18 cellular contexts compared by ENCODE assay signal in the genomic region with DNA sequence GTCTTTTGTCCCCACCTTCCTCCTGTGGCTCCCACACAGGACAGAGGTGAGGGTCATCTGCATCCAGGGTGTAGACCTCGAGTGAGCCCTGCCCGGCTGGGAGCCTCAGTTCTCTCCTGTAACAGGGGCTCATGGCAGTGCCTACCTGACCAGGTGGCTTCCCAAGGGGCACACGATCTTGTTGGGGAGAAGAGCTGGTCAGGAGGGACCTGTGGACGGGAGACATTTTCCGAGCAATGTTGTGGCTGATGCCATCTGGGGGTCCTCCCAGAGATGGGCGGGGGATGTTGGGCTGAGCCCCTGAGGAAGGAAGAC. TPM values are rescaled to one million over a fixed set of nuclear protein-coding genes. Genes with fewer than 3 reads are reported as not detected.
A peak's percentile ranks its signal among the peaks of the same experiment; 100 is the strongest.
DNase-seq lines count a peak whose midpoint lies in the region; ATAC-seq, FAIRE-seq and TF ChIP-seq lines count a peak whose summit lies in the region.
"Had no signal": no experiment of that assay in that cellular context is flagged by ENCODE, and none has a peak within 500 bp of the region (broad histone marks: within the 10 kb centered on the region; RNA-seq: fewer than 3 reads in every experiment).

No MANE protein-coding gene starts in this region.

- H2BK12ac ChIP-seq in H1 (ENCODE audit: low read depth, low read length), result no peak overlapping the region

- H2AFZ ChIP-seq in GM23338, result 0 out of 2 replicates have a peak overlapping the region, but pooled peaks have one; percentile 32
- peak overlapping the region; percentile 60; the same call in 1 of the 2 replicates for H2AFZ ChIP-seq in H1 (ENCODE audit: low read length)

- no peak overlapping the region for H2AK5ac ChIP-seq in H1 (ENCODE audit: low read depth, low read length)

- H3F3A ChIP-seq in GM23338 (replicated peaks; ENCODE audit: low read depth), result no peaks in the 10 kb centered on the region

- H3K27me3 Mint-ChIP-seq in GM23338 (ENCODE audit: insufficient read depth, low read depth, poor library complexity), result peaks cover 11% of the 10 kb centered on the region

- H3K9me3 Mint-ChIP-seq in GM23338, result no peaks in the 10 kb centered on the region
- H3K9me3 Mint-ChIP-seq: CD8-positive, alpha-beta memory T cell had no signal

- no peaks in the 10 kb centered on the region for H3K79me1 ChIP-seq in H1 (ENCODE audit: low read depth, low read length)

- no peaks in the 10 kb centered on the region for H3K9me3 ChIP-seq in RWPE2 (ENCODE audit: severe bottlenecking)
- H3K9me3 ChIP-seq in H1 (ENCODE audit: insufficient read depth in 2 of 2, low read depth in 1 of 2, low read length in 1 of 2), result no peaks in the 10 kb centered on the region
- H3K9me3 ChIP-seq in pancreas, result no peaks in the 10 kb centered on the region
- H3K9me3 ChIP-seq: A549; BLaER1 treated with 17β-estradiol and CSF1 and Interleukin-3, amounts not matched to agents 10 nM and 100 nM had no signal

- TF ChIP-seq CTCF in GM23338 (conservative IDR thresholded peaks at IDR 0.05; ENCODE audit: low read depth in 2 of 2) (no peak), RWPE2 (IDR thresholded peaks at IDR 0.05; ENCODE audit: poor library complexity, severe bottlenecking) (no peak), H1 (IDR thresholded peaks at IDR 0.05; ENCODE audit: control extremely low read depth in 1 of 3, insufficient read depth in 1 of 3, low read depth in 1 of 3, low read length in 3 of 3) (no peak), pancreas (IDR thresholded peaks at IDR 0.05) (no peak), omental fat pad (IDR thresholded peaks at IDR 0.05) (no peak)

- DNase-seq in GM23338 (ENCODE audit: low spot score), result no peak
- peak; percentile 81 for DNase-seq in RWPE2 (ENCODE audit: low spot score)
- no peak for DNase-seq in H1 (ENCODE audit: low read depth in 1 of 2, low spot score in 2 of 2)
- peak in 1 of 6 donors; percentile 18 for DNase-seq in pancreas
- no peak for DNase-seq in NCI-H1930 (lab: John Stamatoyannopoulos, UW)
- no peak for DNase-seq in omental fat pad (ENCODE audit: low spot score)
- no peak for DNase-seq in SKM-1 treated with dmso at 0.1 percent for 144 hours (lab: John Stamatoyannopoulos, UW; ENCODE audit: unreplicated experiment)
- DNase-seq in DMS53 (lab: John Stamatoyannopoulos, UW), result no peak
- DNase-seq: CD8-positive, alpha-beta memory T cell; DND-41; NCI-H2081; NCI-H510A; NCI-H774 had no signal

- H3K23me2 ChIP-seq in H1 (ENCODE audit: low read depth, low read length), result no peaks in the 10 kb centered on the region; the same call in 1 of the 2 replicates

- H3K4me2 ChIP-seq in GM23338, result no peak overlapping the region
- no peak overlapping the region for H3K4me2 ChIP-seq in H1 (ENCODE audit: insufficient read depth in 1 of 2, low read depth in 2 of 2, low read length in 2 of 2)
- H3K4me2 ChIP-seq: A549 had no signal

- intact Hi-C loops in pancreas (cut with DNase I), result no loop called here

- H4K5ac ChIP-seq in H1 (ENCODE audit: insufficient read length, low read depth, low read length), result no peak overlapping the region

- H3K79me2 ChIP-seq in GM23338 (replicated peaks; ENCODE audit: insufficient read depth) (no peaks in the 10 kb centered on the region), H1 (ENCODE audit: control insufficient read depth in 1 of 2, insufficient read depth in 2 of 2, low read length in 2 of 2) (no peaks in the 10 kb centered on the region)

- no peaks in the 10 kb centered on the region for H3K4me1 ChIP-seq in GM23338 (ENCODE audit: insufficient read depth)
- peaks cover 13% of the 10 kb centered on the region for H3K4me1 ChIP-seq in RWPE2 (ENCODE audit: insufficient read depth, poor library complexity, severe bottlenecking)
- 0 out of 7 replicates have a peak, but pooled peaks cover 0 to 2% (median 0%) of the 10 kb centered on the region in 4 experiments for H3K4me1 ChIP-seq in H1 (replicated peaks in 1 of 4; ENCODE audit: control insufficient read depth in 3 of 4, insufficient read depth in 4 of 4, low read length in 3 of 4)
- H3K4me1 ChIP-seq in pancreas, result peaks cover 0 to 6% (median 4%) of the 10 kb centered on the region in 3 donors

- H3K23ac ChIP-seq in H1 (ENCODE audit: insufficient read length), result no peak overlapping the region

- no peaks in the 10 kb centered on the region for H3K36me3 Mint-ChIP-seq in GM23338 (ENCODE audit: low read depth)
- H3K36me3 Mint-ChIP-seq: CD8-positive, alpha-beta memory T cell had no signal

- FAIRE-seq in H1 (lab: Jason Lieb, UNC), result no peak
- FAIRE-seq in pancreas (lab: Jason Lieb, UNC), result no peak
- FAIRE-seq: A549, G401.6, HTR-8/SVneo had no signal

- H3K4ac ChIP-seq in H1 (replicated peaks; ENCODE audit: insufficient read length, low read depth, low read length), result no peak overlapping the region

- H4K20me1 ChIP-seq in GM23338 (replicated peaks; ENCODE audit: insufficient read depth) (no peaks in the 10 kb centered on the region), H1 (replicated peaks in 1 of 2; ENCODE audit: control insufficient read depth in 1 of 2, insufficient read depth in 2 of 2, low read length in 2 of 2) (no peaks in the 10 kb centered on the region)
- H4K20me1 ChIP-seq: BLaER1 treated with 17β-estradiol and CSF1 and Interleukin-3, amounts not matched to agents 10 nM and 100 nM had no signal

- no peak overlapping the region for H3K9ac ChIP-seq in H1 (replicated peaks in 1 of 4; ENCODE audit: extremely low read depth in 1 of 4, low read depth in 3 of 4, low read length in 3 of 4)
- H3K9ac ChIP-seq: BLaER1 treated with 17β-estradiol and CSF1 and Interleukin-3, amounts not matched to agents 10 nM and 100 nM had no signal

- no peak overlapping the region for H2BK15ac ChIP-seq in H1 (ENCODE audit: low read length)

- CTCF ChIA-PET in H1 (lab: Charles Lee; ENCODE audit: partially characterized antibody), result no interaction called here

- no peak overlapping the region for H4K91ac ChIP-seq in H1 (replicated peaks; ENCODE audit: insufficient read length, low read length)

- H3K27ac Mint-ChIP-seq in GM23338, result no peak overlapping the region
- H3K27ac Mint-ChIP-seq: CD8-positive, alpha-beta memory T cell had no signal

- no peak overlapping the region for H3K18ac ChIP-seq in H1 (ENCODE audit: extremely low read depth, low read length)

- TF ChIP-seq EP300 in H1 (IDR thresholded peaks at IDR 0.05; ENCODE audit: borderline replicate concordance in 1 of 2, low read depth in 2 of 2, low read length in 2 of 2), result no peak

- no peak for TF ChIP-seq RAD21 in H1 (IDR thresholded peaks at IDR 0.05 in 1 of 2, conservative IDR thresholded peaks at IDR 0.05 in 1 of 2; ENCODE audit: low read depth in 2 of 2, low read length in 2 of 2)

- H3K27me3 ChIP-seq in GM23338 (ENCODE audit: insufficient read depth) (no peaks in the 10 kb centered on the region), RWPE2 (ENCODE audit: insufficient read depth, poor library complexity, severe bottlenecking) (no peaks in the 10 kb centered on the region), H1 (replicated peaks in 1 of 4; ENCODE audit: control insufficient read depth in 3 of 4, extremely low read depth in 1 of 4, insufficient read depth in 3 of 4, low read length in 3 of 4) (no peaks in the 10 kb centered on the region; a peak in 1 of 7 replicates), pancreas (no peaks in the 10 kb centered on the region)
- H3K27me3 ChIP-seq: BLaER1 treated with 17β-estradiol and CSF1 and Interleukin-3, amounts not matched to agents 10 nM and 100 nM had no signal

- H3K14ac ChIP-seq in H1 (ENCODE audit: insufficient read length), result no peak overlapping the region

- ATAC-seq in GM23338, result no peak
- no peak for ATAC-seq in RWPE2 (ENCODE audit: low read depth)
- ATAC-seq in pancreas, result no peak
- ATAC-seq in omental fat pad (ENCODE audit: low FRiP score), result no peak
- ATAC-seq: A549 had no signal

- no peak overlapping the region for H3K27ac ChIP-seq in GM23338 (ENCODE audit: low read depth)
- H3K27ac ChIP-seq in RWPE2 (ENCODE audit: poor library complexity, severe bottlenecking), result no peak overlapping the region
- no peak overlapping the region for H3K27ac ChIP-seq in H1 (ENCODE audit: low read depth, low read length)
- peak overlapping the region; percentile 51 to 83 (median 74) for H3K27ac ChIP-seq in pancreas
- H3K27ac ChIP-seq: BLaER1 treated with 17β-estradiol and CSF1 and Interleukin-3, amounts not matched to agents 10 nM and 100 nM; HL-60 had no signal

- no peak overlapping the region for H3K56ac ChIP-seq in H1 (replicated peaks; ENCODE audit: insufficient read length, low read depth, low read length)

- POLR2A ChIA-PET in H1 (lab: Charles Lee; ENCODE audit: partially characterized antibody), result interaction anchor here (1.6 kb wide), 1 partner anchor 50 kb away, joined by 5 read pairs; no protein-coding TSS in a partner anchor

- peak overlapping the region; percentile 48; the same call in 1 of the 2 replicates for H4K8ac ChIP-seq in H1 (ENCODE audit: extremely low read depth, insufficient read depth, low read length)

- no peak overlapping the region for H2BK120ac ChIP-seq in H1 (replicated peaks; ENCODE audit: low read depth, low read length)

- no peak overlapping the region for H2BK20ac ChIP-seq in H1 (ENCODE audit: low read length)

- H2BK5ac ChIP-seq in H1 (ENCODE audit: low read depth, low read length), result no peak overlapping the region

- 90% methylated on average over 6 of the region's 6 CpGs; no CpG with 5 or more reads in 1 of the 2 experiments for WGBS in H1 (ENCODE audit: extremely low coverage in 1 of 2, insufficient coverage in 1 of 2, insufficient read length in 1 of 2, insufficient replicate concordance in 2 of 2, low coverage in 1 of 2, low lambda C conversion rate in 2 of 2, missing lambda C conversion rate in 1 of 2), 2 experiments
- WGBS in pancreas, 2 donors, result 58 to 62% methylated on average over 6 of the region's 6 CpGs

- no peaks in the 10 kb centered on the region for H3K9me2 ChIP-seq in GM23338 (ENCODE audit: insufficient read depth)

- no peak overlapping the region for H3K4me3 Mint-ChIP-seq in GM23338
- H3K4me3 Mint-ChIP-seq: CD8-positive, alpha-beta memory T cell had no signal

- H3K36me3 ChIP-seq in GM23338 (ENCODE audit: insufficient read depth) (no peaks in the 10 kb centered on the region), RWPE2 (ENCODE audit: low read depth) (no peaks in the 10 kb centered on the region), H1 (ENCODE audit: control insufficient read depth in 2 of 4, insufficient read depth in 4 of 4, low read length in 3 of 4) (no peaks in the 10 kb centered on the region), pancreas (no peaks in the 10 kb centered on the region)
- H3K36me3 ChIP-seq: BLaER1 treated with 17β-estradiol and CSF1 and Interleukin-3, amounts not matched to agents 10 nM and 100 nM had no signal

- TF ChIP-seq POLR2A in H1 (IDR thresholded peaks at IDR 0.05; ENCODE audit: control extremely low read depth in 1 of 2, low read depth in 2 of 2, low read length in 2 of 2), result no peak

- peaks cover 3% of the 10 kb centered on the region; the same call in 2 of the 3 replicates for H3K4me1 Mint-ChIP-seq in GM23338
- H3K4me1 Mint-ChIP-seq: CD8-positive, alpha-beta memory T cell had no signal

- H3K4me3 ChIP-seq in GM23338 (no peak overlapping the region), RWPE2 (ENCODE audit: severe bottlenecking) (no peak overlapping the region), H1 (ENCODE audit: extremely low read depth in 1 of 4, insufficient read depth in 2 of 4, low read depth in 3 of 4, low read length in 4 of 4) (no peak overlapping the region), pancreas (no peak overlapping the region)
- H3K4me3 ChIP-seq: A549; BLaER1 treated with 17β-estradiol and CSF1 and Interleukin-3, amounts not matched to agents 10 nM and 100 nM had no signal

RNA-seq across cellular contexts. Expression of gene CEBPB, which starts 51.9 kb away (rescaled TPM):
- 20.5 and 25.4 TPM in 2 replicates for total RNA-seq in GM23338 (2014; rRNA removed; shearing (Covaris generic))
- polyA plus RNA-seq in GM23338 (2016; fragmentation: Nextera tagmentation; extraction: Ambion mirVana) (20.6 and 23.7 TPM in 2 replicates), H1 (2011; rRNA removed) (7.1 and 13.1 TPM in 2 replicates), pancreas (10 to 100 TPM; 10.9 to 16.0 TPM)
- 24.1 and 24.5 TPM in 2 replicates for total RNA-seq in H1 (2021; fragmentation: NEBNext Ultra II Directional; extraction: Animal tissue kit (Norgen Biotek cat#: 25700))
- 16.1 TPM for polyA plus RNA-seq in H1 (2011; cell fraction: cytosol; rRNA removed)
- 10.5 TPM for polyA plus RNA-seq in H1 (2011; cell fraction: nucleus; rRNA removed)
- 6.1 to 8.3 TPM (median 7.2 TPM) in 4 replicates for polyA plus RNA-seq in H1 (2012, experiment 1 of 2)
- 4.8 TPM for polyA plus RNA-seq in H1 (2012, experiment 2 of 2)
- 15.1 TPM for polyA plus RNA-seq in H1 (2013, experiment 1 of 2)
- polyA plus RNA-seq in H1 (2013, experiment 2 of 2), result 15.0 TPM
- 1.3 and 1.4 TPM in 2 replicates for polyA minus RNA-seq in H1 (2011; rRNA and poly(A)+ RNA removed)
- 18.6 TPM for polyA minus RNA-seq in H1 (2011; cell fraction: cytosol; rRNA and poly(A)+ RNA removed)
- 16.1 TPM for polyA minus RNA-seq in H1 (2011; cell fraction: nucleus; rRNA and poly(A)+ RNA removed)
- total RNA-seq in pancreas (10 to 100 TPM; 18.9 to 83.4 (median 37.0) TPM), omental fat pad (100 to 1,000 TPM; 158 to 345 (median 227) TPM)

Comparison
In these comparisons a context has a peak if more than half of its experiments do, and no peak if none do; other contexts are left out.
1. H3K27ac ChIP-seq: peak in pancreas (4 of 4); none in GM23338 (single experiment), RWPE2 (single experiment) and H1 (single experiment).